ENCODE assay signal across 8 cellular contexts in the genomic region with DNA sequence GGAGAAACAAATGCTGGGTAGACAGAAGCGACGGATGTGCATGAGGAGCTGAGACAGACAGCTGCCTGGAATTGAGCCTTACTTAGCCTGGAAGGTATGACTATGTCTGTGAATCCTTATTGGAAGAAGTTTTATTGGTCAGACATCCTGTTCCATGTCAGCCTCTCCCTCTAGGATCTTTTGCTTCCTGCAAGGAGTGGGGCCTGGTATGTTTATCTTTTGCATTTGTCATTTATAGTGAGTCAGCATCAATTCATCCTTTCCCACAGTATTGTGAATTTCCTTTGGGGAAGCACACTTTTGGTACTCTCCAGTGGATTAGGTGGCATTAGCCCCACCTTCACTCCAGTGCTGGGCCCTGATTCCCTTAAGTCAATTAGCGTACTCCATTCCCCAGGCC.
DNase-seq lines count a peak whose midpoint lies in the region; ATAC-seq, FAIRE-seq and TF ChIP-seq lines count a peak whose summit lies in the region.
"Not testable (repeated sequence)": the region's sequence is repeated elsewhere in the genome, so short reads cannot be mapped to it uniquely, and the experiment has no call there.

No MANE protein-coding gene starts in this region.

- not testable (repeated sequence) for H2AFZ ChIP-seq in PC-3 (ENCODE audit: low read length); mesenchymal stem cell (ENCODE audit: low read depth, low read length)

- not testable (repeated sequence) for BruUV-seq in PC-3 (replicated peaks; lab: Mats Ljungman, UMichigan)

- 24% methylated on average over 3 of the region's 3 CpGs for WGBS in A549 (ENCODE audit: missing lambda C conversion rate)
- no CpG with 5 or more reads among the region's 3 CpGs for WGBS in mesenchymal stem cell

- not testable (repeated sequence) for H3K4me1 ChIP-seq in A549; PC-3 (ENCODE audit: insufficient read depth, low read length); adipocyte (ENCODE audit: control insufficient read depth, insufficient read depth, low read length); mesenchymal stem cell (ENCODE audit: control insufficient read depth, insufficient read depth, low read depth, low read length)

- not testable (repeated sequence) for TF ChIP-seq EP300 in A549 (IDR thresholded peaks at IDR 0.05)

- H3F3A ChIP-seq in PC-3 (ENCODE audit: low read length, unreplicated experiment) = not testable (repeated sequence)

- not testable (repeated sequence) for H3K4ac ChIP-seq in mesenchymal stem cell (ENCODE audit: low read depth in 1 of 2, low read length in 2 of 2)

- intact Hi-C loops in PC-3 (cut with micrococcal nuclease) = not testable (repeated sequence)

- not testable (repeated sequence) for H4K8ac ChIP-seq in mesenchymal stem cell (ENCODE audit: low read length)

- H2BK120ac ChIP-seq in mesenchymal stem cell (ENCODE audit: low read depth, low read length) = not testable (repeated sequence)

- H3K9me3 ChIP-seq in A549; PC-3 (ENCODE audit: low read length); adipocyte (ENCODE audit: control insufficient read depth, low read length); mesenchymal stem cell (ENCODE audit: control insufficient read depth, low read length): not testable (repeated sequence)

- not testable (repeated sequence) for H2BK5ac ChIP-seq in mesenchymal stem cell (ENCODE audit: low read depth, low read length, poor library complexity, severe bottlenecking)

- not testable (repeated sequence) for H3K18ac ChIP-seq in mesenchymal stem cell (ENCODE audit: low read depth in 1 of 2, low read length in 2 of 2)

- not testable (repeated sequence) for TF ChIP-seq CTCF in A549 (IDR thresholded peaks at IDR 0.05); PC-3 (conservative IDR thresholded peaks at IDR 0.05; ENCODE audit: low read depth, low read length); choroid plexus epithelial cell (conservative IDR thresholded peaks at IDR 0.05; ENCODE audit: low read depth, low read length); fibroblast of the aortic adventitia (IDR thresholded peaks at IDR 0.05; ENCODE audit: insufficient read depth, low read length)

- H3K36me3 ChIP-seq in PC-3 (ENCODE audit: low read depth, low read length); adipocyte (ENCODE audit: control insufficient read depth, insufficient read depth, low read length, severe bottlenecking); mesenchymal stem cell (ENCODE audit: control insufficient read depth in 1 of 2, insufficient read depth in 2 of 2, low read depth in 1 of 2, low read length in 2 of 2): not testable (repeated sequence)

- not testable (repeated sequence) for H3K4me3 ChIP-seq in A549; PC-3 (ENCODE audit: low read length); adipocyte (ENCODE audit: low read length); choroid plexus epithelial cell (ENCODE audit: low read depth, low read length); fibroblast of the aortic adventitia (ENCODE audit: low read depth, low read length); mesenchymal stem cell (ENCODE audit: insufficient read depth in 1 of 2, low read depth in 1 of 2, low read length in 2 of 2)

- not testable (repeated sequence) for FAIRE-seq in A549 (lab: Jason Lieb, UNC)

- H4K91ac ChIP-seq in mesenchymal stem cell (ENCODE audit: low read length) = not testable (repeated sequence)

- DNase-seq in A549 (ENCODE audit: low read depth in 1 of 2, low spot score in 1 of 2) (peak in 1 of 2 experiments; percentile 68), EL (peak; percentile 75), HS-5 (ENCODE audit: low read depth) (peak; percentile 56), PC-3 (peak; percentile 89), adipocyte (ENCODE audit: low read depth) (peak; percentile 22), choroid plexus epithelial cell (ENCODE audit: low read depth) (peak; percentile 21), fibroblast of the aortic adventitia (ENCODE audit: low read depth) (peak; percentile 59), mesenchymal stem cell (peak; percentile 61)

- not testable (repeated sequence) for TF ChIP-seq RAD21 in A549 (conservative IDR thresholded peaks at IDR 0.05 in 1 of 2, IDR thresholded peaks at IDR 0.05 in 1 of 2)

- POLR2A ChIA-PET in A549 (lab: Yijun Ruan, JAX); PC-3 (lab: Charles Lee; ENCODE audit: unreplicated experiment): not testable (repeated sequence)

- CTCF ChIA-PET in A549 (lab: Yijun Ruan, JAX); PC-3 (lab: Charles Lee): not testable (repeated sequence)

- H3K27ac ChIP-seq in A549 = peak overlapping the region in 1 of 2 experiments; percentile 73; a peak in 1 of 6 replicates
- H3K27ac ChIP-seq in PC-3 (ENCODE audit: low read length) = peak overlapping the region; percentile 76
- not testable (repeated sequence) for H3K27ac ChIP-seq in mesenchymal stem cell (ENCODE audit: low read length, poor library complexity, severe bottlenecking)

- H3K9me2 ChIP-seq in PC-3 (replicated peaks; ENCODE audit: low read length) = not testable (repeated sequence)

- H3K27me3 ChIP-seq in PC-3 (ENCODE audit: low read length); adipocyte (replicated peaks; ENCODE audit: control insufficient read depth, insufficient read depth, low read length); mesenchymal stem cell (ENCODE audit: control insufficient read depth in 1 of 2, insufficient read depth in 1 of 2, low read length in 2 of 2): not testable (repeated sequence)

- not testable (repeated sequence) for H2AK5ac ChIP-seq in mesenchymal stem cell (ENCODE audit: low read length, severe bottlenecking)

- not testable (repeated sequence) for H3K14ac ChIP-seq in mesenchymal stem cell (ENCODE audit: low read length in 2 of 2)

- not testable (repeated sequence) for TF ChIP-seq POLR2A in A549 (IDR thresholded peaks at IDR 0.05; ENCODE audit: low read length)

- not testable (repeated sequence) for H4K20me1 ChIP-seq in PC-3 (ENCODE audit: low read length)

- H3K79me1 ChIP-seq in mesenchymal stem cell (replicated peaks; ENCODE audit: low read length, poor library complexity, severe bottlenecking) = not testable (repeated sequence)

- H3K79me2 ChIP-seq in PC-3 (ENCODE audit: low read length) = not testable (repeated sequence)

- not testable (repeated sequence) for H2BK15ac ChIP-seq in mesenchymal stem cell (ENCODE audit: low read depth, poor library complexity, severe bottlenecking)

- H3K4me2 ChIP-seq in A549; PC-3 (ENCODE audit: low read length); mesenchymal stem cell (ENCODE audit: low read length, poor library complexity, severe bottlenecking): not testable (repeated sequence)

- not testable (repeated sequence) for H3K9ac ChIP-seq in PC-3 (ENCODE audit: low read length); adipocyte (ENCODE audit: low read length); mesenchymal stem cell (ENCODE audit: low read length)

- not testable (repeated sequence) for H2BK12ac ChIP-seq in mesenchymal stem cell (ENCODE audit: low read length in 2 of 2)

- ATAC-seq in A549 (peak; percentile 90 to 95), PC-3 (peak; percentile 86)

- H3K23ac ChIP-seq in mesenchymal stem cell (ENCODE audit: low read length in 2 of 2) = not testable (repeated sequence)

TF ChIP-seq in A549, 52 proteins besides CTCF, POLR2A, EP300 and RAD21:
- peak; percentile 70 for TF ChIP-seq MAFK (IDR thresholded peaks at IDR 0.05; ENCODE audit: partially characterized antibody)
- not testable (repeated sequence) for TF ChIP-seq FOSL2 (IDR thresholded peaks at IDR 0.05)
- peak; percentile 46 for TF ChIP-seq FOSL2 (CRISPR knock-in tag; IDR thresholded peaks at IDR 0.05)
TF ChIP-seq in A549: peak in this region for 2; not testable (repeated sequence) for 50.
